In genomic region chr1:118993712-118994049, GRCh38 we compare ENCODE assay signal across 1 cellular context.
TF ChIP-seq lines count a peak whose summit lies in the region.

No MANE protein-coding gene starts in this region.

TF ChIP-seq in SK-N-SH treated with all-trans-retinoic acid at 6 μM for 48 hours, 23 proteins besides CTCF, POLR2A, EP300 and RAD21 (continued from another document):
- TF ChIP-seq, protein P1, sequence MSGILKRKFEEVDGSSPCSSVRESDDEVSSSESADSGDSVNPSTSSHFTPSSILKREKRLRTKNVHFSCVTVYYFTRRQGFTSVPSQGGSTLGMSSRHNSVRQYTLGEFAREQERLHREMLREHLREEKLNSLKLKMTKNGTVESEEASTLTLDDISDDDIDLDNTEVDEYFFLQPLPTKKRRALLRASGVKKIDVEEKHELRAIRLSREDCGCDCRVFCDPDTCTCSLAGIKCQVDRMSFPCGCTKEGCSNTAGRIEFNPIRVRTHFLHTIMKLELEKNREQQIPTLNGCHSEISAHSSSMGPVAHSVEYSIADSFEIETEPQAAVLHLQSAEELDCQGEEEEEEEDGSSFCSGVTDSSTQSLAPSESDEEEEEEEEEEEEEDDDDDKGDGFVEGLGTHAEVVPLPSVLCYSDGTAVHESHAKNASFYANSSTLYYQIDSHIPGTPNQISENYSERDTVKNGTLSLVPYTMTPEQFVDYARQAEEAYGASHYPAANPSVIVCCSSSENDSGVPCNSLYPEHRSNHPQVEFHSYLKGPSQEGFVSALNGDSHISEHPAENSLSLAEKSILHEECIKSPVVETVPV (CRISPR knock-in tag; IDR thresholded peaks at IDR 0.05): no peak
